Comparison of ENCODE assay signal across 20 cellular contexts in the genomic region with DNA sequence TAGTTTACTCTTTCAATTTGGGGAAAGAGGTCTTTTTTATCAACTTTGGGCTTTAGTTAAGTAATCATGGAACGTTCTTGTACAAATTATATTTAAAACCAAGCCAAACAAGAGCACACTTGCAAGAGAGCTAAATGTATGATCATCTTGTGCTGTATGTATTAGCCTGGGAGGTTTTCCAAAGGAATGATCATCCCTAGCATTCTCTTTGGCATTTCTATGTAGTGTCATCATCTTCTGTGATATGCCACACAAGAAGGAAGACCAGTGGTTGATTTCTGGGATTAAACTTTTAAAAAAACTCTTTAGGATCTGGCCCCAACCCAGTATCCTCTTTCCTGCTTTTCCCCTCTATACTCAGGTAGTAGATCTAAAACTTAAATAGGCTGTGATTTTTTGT. TPM values are rescaled to one million over a fixed set of nuclear protein-coding genes. Genes with fewer than 3 reads are reported as not detected.
A peak's percentile ranks its signal among the peaks of the same experiment; 100 is the strongest.
DNase-seq lines count a peak whose midpoint lies in the region; ATAC-seq and TF ChIP-seq lines count a peak whose summit lies in the region.
"Had no signal": no experiment of that assay in that cellular context is flagged by ENCODE, and none has a peak within 500 bp of the region (broad histone marks: within the 10 kb centered on the region; RNA-seq: fewer than 3 reads in every experiment).

No MANE protein-coding gene starts in this region.

- H3K27ac ChIP-seq in breast epithelium (no peak overlapping the region), SK-N-SH (ENCODE audit: low read depth in 2 of 2, low read length in 1 of 2) (peak overlapping the region in 1 of 2 experiments; percentile 6; a peak in 1 of 4 replicates)

- H3K27me3 ChIP-seq in breast epithelium (no peaks in the 10 kb centered on the region), SK-N-SH (ENCODE audit: insufficient read depth) (no peaks in the 10 kb centered on the region)

- no peak overlapping the region for H3K4me3 ChIP-seq in breast epithelium
- no peak overlapping the region for H3K4me3 ChIP-seq in SK-N-SH (ENCODE audit: low read depth in 2 of 2, low read length in 1 of 2)
- H3K4me3 ChIP-seq: K562 had no signal

- peaks cover 48% of the 10 kb centered on the region; the same call in 1 of the 2 replicates for H3K79me2 ChIP-seq in SK-N-SH (ENCODE audit: insufficient read depth)

- H3K4me1 Mint-ChIP-seq in MCF 10A (ENCODE audit: insufficient read depth, unreplicated experiment) (peaks cover 12% of the 10 kb centered on the region), brain (peaks cover 41% of the 10 kb centered on the region), naive B cell (peaks cover 22 to 53% (median 36%) of the 10 kb centered on the region in 3 donors)

- no peak overlapping the region for H3K4me3 Mint-ChIP-seq in MCF 10A (ENCODE audit: unreplicated experiment)
- no peak overlapping the region for H3K4me3 Mint-ChIP-seq in brain
- no peak overlapping the region for H3K4me3 Mint-ChIP-seq in naive B cell

- no peak for TF ChIP-seq POLR2A in breast epithelium (IDR thresholded peaks at IDR 0.05)

- H2AFZ ChIP-seq in SK-N-SH (ENCODE audit: low read depth): no peak overlapping the region

- 76% methylated on average over 1 of the region's 1 CpG for WGBS in SK-N-SH (ENCODE audit: low lambda C conversion rate)

- H3F3A ChIP-seq in SK-N-SH (replicated peaks; ENCODE audit: insufficient read depth): no peaks in the 10 kb centered on the region

- H3K36me3 Mint-ChIP-seq in MCF 10A (ENCODE audit: insufficient read depth, unreplicated experiment) (peaks cover 87% of the 10 kb centered on the region), brain (peaks cover 84% of the 10 kb centered on the region), naive B cell (peaks cover 0 to 15% of the 10 kb centered on the region in 2 donors)

- H3K9me3 ChIP-seq in breast epithelium (no peaks in the 10 kb centered on the region), SK-N-SH (no peaks in the 10 kb centered on the region)

- CTCF ChIA-PET in MCF 10A (lab: Yijun Ruan, JAX) (interaction anchor here (1.0 kb wide), 1 partner anchor 14 kb away, joined by 3 read pairs; no protein-coding TSS in a partner anchor), SK-N-SH (lab: Yijun Ruan, JAX) (interaction anchor here (1.0 to 3.5 kb wide), 3 partner anchors 27 to 212 kb away, joined by 3 to 15 read pairs (median 4); no protein-coding TSS in a partner anchor)

- H3K36me3 ChIP-seq in breast epithelium: peaks cover 6% of the 10 kb centered on the region
- peaks cover 55 to 73% of the 10 kb centered on the region in 2 experiments for H3K36me3 ChIP-seq in SK-N-SH (replicated peaks in 1 of 2; ENCODE audit: control insufficient read depth in 1 of 2, insufficient read depth in 2 of 2, low read length in 1 of 2)

- no peaks in the 10 kb centered on the region for H3K9me2 ChIP-seq in SK-N-SH

- H3K27me3 Mint-ChIP-seq in MCF 10A (ENCODE audit: insufficient read depth, unreplicated experiment) (no peaks in the 10 kb centered on the region), brain (no peaks in the 10 kb centered on the region), naive B cell (no peaks in the 10 kb centered on the region)

- no peak for TF ChIP-seq CTCF in MCF 10A (IDR thresholded peaks at IDR 0.05; ENCODE audit: unreplicated experiment)
- TF ChIP-seq CTCF in breast epithelium (IDR thresholded peaks at IDR 0.05): no peak
- no peak for TF ChIP-seq CTCF in brain (conservative IDR thresholded peaks at IDR 0.05)
- TF ChIP-seq CTCF in SK-N-SH (IDR thresholded peaks at IDR 0.05): no peak

- BruUV-seq in MCF 10A (replicated peaks; lab: Mats Ljungman, UMichigan): no TSS peak

- H3K9me3 Mint-ChIP-seq in MCF 10A (ENCODE audit: unreplicated experiment): no peaks in the 10 kb centered on the region
- H3K9me3 Mint-ChIP-seq in brain: no peaks in the 10 kb centered on the region
- no peaks in the 10 kb centered on the region for H3K9me3 Mint-ChIP-seq in naive B cell

- ATAC-seq in naive B cell (ENCODE audit: low read depth in 2 of 2): no peak
- ATAC-seq in GM18517 (IDR thresholded peaks at IDR 0.05; ENCODE audit: unreplicated experiment): no peak
- ATAC-seq in HG03342 (IDR thresholded peaks at IDR 0.05; ENCODE audit: unreplicated experiment): no peak
- ATAC-seq: esophagus mucosa; K562; stimulated activated naive CD8-positive, alpha-beta T cell treated with anti-CD3 and anti-CD28 coated beads, Interleukin-15, Interleukin-2, amounts not matched to agents 100 U/mL and 50 U/mL, for 24 hours had no signal

- H3K27ac Mint-ChIP-seq in MCF 10A (ENCODE audit: low read depth, unreplicated experiment) (peak overlapping the region; percentile 69), brain (peak overlapping the region in 4 of 5 experiments; percentile 20 to 72 (median 46)), naive B cell (peak overlapping the region in 4 of 6 donors; percentile 1 to 76 (median 40))

- POLR2A ChIA-PET in MCF 10A (lab: Yijun Ruan, JAX): interaction anchor here (3.6 kb wide), 1 partner anchor 9 kb away, joined by 17 read pairs; no protein-coding TSS in a partner anchor
- POLR2A ChIA-PET in SK-N-SH (lab: Yijun Ruan, JAX): no interaction called here

- H4K20me1 ChIP-seq in SK-N-SH (ENCODE audit: insufficient read depth): no peaks in the 10 kb centered on the region

- intact Hi-C loops in MCF 10A (cut with micrococcal nuclease): no loop called here
- intact Hi-C loops in breast epithelium (cut with DNase I; ENCODE audit: low total_unique reads): no loop called here

- no peak for TF ChIP-seq RAD21 in SK-N-SH (IDR thresholded peaks at IDR 0.05; ENCODE audit: low read length)

- H3K4me1 ChIP-seq in breast epithelium (no peaks in the 10 kb centered on the region), SK-N-SH (ENCODE audit: control insufficient read depth in 1 of 2, insufficient read depth in 2 of 2, low read depth in 1 of 2, low read length in 1 of 2) (0 out of 4 replicates have a peak, but pooled peaks cover 0 to 7% of the 10 kb centered on the region in 2 experiments)

- H3K9ac ChIP-seq in SK-N-SH: no peak overlapping the region

- DNase-seq in MCF 10A (ENCODE audit: unreplicated experiment) (no peak), breast epithelium (ENCODE audit: low spot score in 2 of 2) (no peak), naive B cell (no peak), SK-N-SH (no peak), GOT3 (lab: John Stamatoyannopoulos, UW) (no peak)
- DNase-seq: activated CD4-positive, alpha-beta T cell treated with anti-CD3 and anti-CD28 coated beads, Interleukin-2, amount 50 U/mL, for 48 hours; DMS79 treated with DMSO at 0.1 percent for 48 hours; hippocampal formation; islet precursor cell; NCI-H1048; NCI-H2029 treated with DMSO at 0.1 percent for 48 hours; NCI-H510A; retina; stimulated activated naive CD8-positive, alpha-beta T cell treated with anti-CD3 and anti-CD28 coated beads, Interleukin-15, Interleukin-2, amounts not matched to agents 100 U/mL and 50 U/mL, for 24 hours had no signal

- H3K4me2 ChIP-seq in SK-N-SH: no peak overlapping the region

- no peak for TF ChIP-seq EP300 in SK-N-SH (IDR thresholded peaks at IDR 0.05; ENCODE audit: borderline replicate concordance in 1 of 2, low read depth in 1 of 2, low read length in 1 of 2)

TF ChIP-seq in SK-N-SH, 30 proteins besides CTCF, POLR2A, EP300 and RAD21 (continues in another document):
- TF ChIP-seq, protein P1, sequence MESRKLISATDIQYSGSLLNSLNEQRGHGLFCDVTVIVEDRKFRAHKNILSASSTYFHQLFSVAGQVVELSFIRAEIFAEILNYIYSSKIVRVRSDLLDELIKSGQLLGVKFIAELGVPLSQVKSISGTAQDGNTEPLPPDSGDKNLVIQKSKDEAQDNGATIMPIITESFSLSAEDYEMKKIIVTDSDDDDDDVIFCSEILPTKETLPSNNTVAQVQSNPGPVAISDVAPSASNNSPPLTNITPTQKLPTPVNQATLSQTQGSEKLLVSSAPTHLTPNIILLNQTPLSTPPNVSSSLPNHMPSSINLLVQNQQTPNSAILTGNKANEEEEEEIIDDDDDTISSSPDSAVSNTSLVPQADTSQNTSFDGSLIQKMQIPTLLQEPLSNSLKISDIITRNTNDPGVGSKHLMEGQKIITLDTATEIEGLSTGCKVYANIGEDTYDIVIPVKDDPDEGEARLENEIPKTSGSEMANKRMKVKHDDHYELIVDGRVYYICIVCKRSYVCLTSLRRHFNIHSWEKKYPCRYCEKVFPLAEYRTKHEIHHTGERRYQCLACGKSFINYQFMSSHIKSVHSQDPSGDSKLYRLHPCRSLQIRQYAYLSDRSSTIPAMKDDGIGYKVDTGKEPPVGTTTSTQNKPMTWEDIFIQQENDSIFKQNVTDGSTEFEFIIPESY (IDR thresholded peaks at IDR 0.05; ENCODE audit: borderline replicate concordance, low read depth): no peak
- TF ChIP-seq EZH2phosphoT487 (IDR thresholded peaks at IDR 0.05; ENCODE audit: borderline replicate concordance, low read depth) (no peak), NRF1 (IDR thresholded peaks at IDR 0.05; ENCODE audit: low read depth, low read length) (no peak), RCOR1 (IDR thresholded peaks at IDR 0.05; ENCODE audit: low read length) (no peak), RXRA (IDR thresholded peaks at IDR 0.05; ENCODE audit: borderline replicate concordance, low read depth) (no peak), SIN3A (IDR thresholded peaks at IDR 0.05; ENCODE audit: borderline replicate concordance, low read depth, low read length) (no peak), TAF1 (IDR thresholded peaks at IDR 0.05; ENCODE audit: borderline replicate concordance, low read depth, low read length) (no peak)
- TF ChIP-seq, protein P2, sequence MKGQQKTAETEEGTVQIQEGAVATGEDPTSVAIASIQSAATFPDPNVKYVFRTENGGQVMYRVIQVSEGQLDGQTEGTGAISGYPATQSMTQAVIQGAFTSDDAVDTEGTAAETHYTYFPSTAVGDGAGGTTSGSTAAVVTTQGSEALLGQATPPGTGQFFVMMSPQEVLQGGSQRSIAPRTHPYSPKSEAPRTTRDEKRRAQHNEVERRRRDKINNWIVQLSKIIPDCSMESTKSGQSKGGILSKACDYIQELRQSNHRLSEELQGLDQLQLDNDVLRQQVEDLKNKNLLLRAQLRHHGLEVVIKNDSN (IDR thresholded peaks at IDR 0.05; ENCODE audit: borderline replicate concordance, low read depth): no peak

RNA-seq across cellular contexts. Expression of a gene that starts 38.4 kb away (rescaled TPM):
- total RNA-seq in MCF 10A (2022) (not detected in 2 replicates), breast epithelium (1 to 10 TPM in 2 of 3 donors, under 1 TPM in 1; 0.32 to 1.3 (median 1.3) TPM)
- polyA plus RNA-seq in brain (ENCODE audit: insufficient read depth, low read depth, low replicate concordance) (1.8 TPM), naive B cell (ENCODE audit: low read depth in 6 of 6) (under 1 TPM in 1 of 6 donors, not detected in 5; 0.11 TPM), SK-N-SH (2012; rRNA removed) (0.05 and 0.15 TPM in 2 replicates)
- 0.03 and 0.05 TPM in 2 replicates for polyA plus RNA-seq in SK-N-SH (2012; cell fraction: cytosol; rRNA removed)
- polyA plus RNA-seq in SK-N-SH (2012; cell fraction: nucleus; rRNA removed): 0.43 and 0.44 TPM in 2 replicates
- total RNA-seq: lung microvascular endothelial cell had no signal

RNA-seq across cellular contexts. Expression of a gene that starts 53.7 kb away (rescaled TPM):
- total RNA-seq in MCF 10A (2022) (66.4 and 69.6 TPM in 2 replicates), breast epithelium (10 to 100 TPM; 42.7 to 69.7 (median 55.7) TPM)
- polyA plus RNA-seq in brain (ENCODE audit: insufficient read depth, low read depth, low replicate concordance) (88.3 TPM), naive B cell (ENCODE audit: low read depth in 6 of 6) (10 to 100 TPM; 60.3 to 95.4 (median 73.0) TPM), SK-N-SH (2012; rRNA removed) (68.0 and 72.4 TPM in 2 replicates)
- 36.6 and 49.4 TPM in 2 replicates for polyA plus RNA-seq in SK-N-SH (2012; cell fraction: cytosol; rRNA removed)
- 62.5 and 88.2 TPM in 2 replicates for polyA plus RNA-seq in SK-N-SH (2012; cell fraction: nucleus; rRNA removed)
